In the genomic region with DNA sequence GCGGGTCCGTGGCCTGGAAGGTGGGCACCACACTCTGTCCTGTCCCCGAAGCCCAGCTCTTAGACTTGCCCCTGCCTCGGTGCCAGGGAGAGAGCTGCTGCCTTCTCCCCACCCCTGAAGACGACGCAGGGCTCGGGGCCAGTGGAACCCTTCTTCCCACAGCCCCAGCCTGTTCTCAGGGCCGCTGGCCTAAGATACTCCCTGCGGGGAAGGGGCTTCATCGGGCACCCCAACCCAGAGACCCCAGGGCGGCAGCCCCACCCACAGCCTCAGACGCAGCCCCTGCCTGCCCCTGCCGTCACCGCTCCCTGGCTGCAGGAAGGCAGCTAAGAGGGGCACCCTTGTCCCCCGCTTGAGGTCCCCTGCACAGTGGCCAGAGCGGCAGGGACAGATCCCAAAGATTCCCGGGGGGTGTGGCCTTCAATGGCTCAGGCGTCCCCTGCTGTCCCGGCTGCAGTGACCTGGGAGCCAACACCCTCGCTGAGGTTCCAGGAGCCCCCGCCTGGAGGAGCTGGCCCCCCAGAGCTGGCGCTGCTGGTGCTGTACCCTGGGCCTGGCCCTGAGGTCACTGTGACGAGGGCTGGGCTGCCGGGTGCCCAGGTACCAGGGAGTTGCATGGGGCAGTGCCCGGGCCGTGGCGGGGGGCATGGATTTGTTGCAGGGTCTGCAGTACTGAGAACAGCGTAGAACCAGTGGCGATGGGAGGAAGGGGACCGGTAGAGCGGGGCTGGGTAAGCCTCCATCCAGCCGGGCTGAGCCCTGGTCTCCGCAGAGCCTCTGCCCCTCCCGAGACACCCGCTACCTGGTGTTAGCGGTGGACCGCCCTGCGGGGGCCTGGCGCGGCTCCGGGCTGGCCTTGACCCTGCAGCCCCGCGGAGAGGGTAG, we compare ENCODE assay signal across 20 cellular contexts. TPM values are rescaled to one million over a fixed set of nuclear protein-coding genes. Genes with fewer than 3 reads are reported as not detected.
DNase-seq lines count a peak whose midpoint lies in the region; ATAC-seq and TF ChIP-seq lines count a peak whose summit lies in the region.
"Had no signal": no experiment of that assay in that cellular context is flagged by ENCODE, and none has a peak within 500 bp of the region (broad histone marks: within the 10 kb centered on the region; RNA-seq: fewer than 3 reads in every experiment).

No MANE protein-coding gene starts in this region.

- peaks cover 6% of the 10 kb centered on the region for H3K36me3 Mint-ChIP-seq in WTC11

- H3K9me3 Mint-ChIP-seq in WTC11, result no peaks in the 10 kb centered on the region
- H3K9me3 Mint-ChIP-seq: HFFc6; memory B cell; T-helper 1 cell treated with Interleukin-12 subunit alpha and Interleukin-12 subunit beta and Interleukin-4 antibody, amounts not matched to agents 30 μg/mL and 1 μg/mL, for 36 hours had no signal

- DNase-seq in BE2C (peak; percentile 21), D341Med (ENCODE audit: low spot score) (peak; percentile 36), WTC11 (ENCODE audit: low spot score) (no peak), mucosa of descending colon (no peak), SW480 (ENCODE audit: low spot score) (no peak), NCI-H510A treated with DMSO at 0.1 percent for 48 hours (lab: John Stamatoyannopoulos, UW) (no peak), SKM-1 treated with dmso at 0.1 percent for 144 hours (lab: John Stamatoyannopoulos, UW; ENCODE audit: unreplicated experiment) (no peak)
- DNase-seq: activated CD4-positive, alpha-beta T cell treated with anti-CD3 and anti-CD28 coated beads for 1 hour; activated T-cell treated with anti-CD3 and anti-CD28 coated beads for 4 hours; central memory CD4-positive, alpha-beta T cell; foreskin keratinocyte; HFFc6; NCI-H1417 treated with DMSO at 0.1 percent for 48 hours; NCI-H446; sigmoid colon; stimulated activated CD4-positive, alpha-beta T cell treated with anti-CD3 and anti-CD28 coated beads, Interleukin-4, amount 100 ng/mL, for 4 hours had no signal

- peaks cover 3% of the 10 kb centered on the region; the same call in 1 of the 2 replicates for H3K4me1 Mint-ChIP-seq in WTC11

- no peak overlapping the region for H3K4me3 Mint-ChIP-seq in WTC11
- H3K4me3 Mint-ChIP-seq: HFFc6; memory B cell; T-helper 1 cell treated with Interleukin-12 subunit alpha and Interleukin-12 subunit beta and Interleukin-4 antibody, amounts not matched to agents 30 μg/mL and 1 μg/mL, for 36 hours had no signal

- intact Hi-C loops in mucosa of descending colon (cut with DNase I, micrococcal nuclease), result no loop called here

- TF ChIP-seq CTCF in BE2C (IDR thresholded peaks at IDR 0.05; ENCODE audit: low read depth, low read length) (no peak), WTC11 (IDR thresholded peaks at IDR 0.05) (no peak), mucosa of descending colon (IDR thresholded peaks at IDR 0.05) (no peak)

- H3K36me3 ChIP-seq in BE2C (peaks cover 47% of the 10 kb centered on the region), mucosa of descending colon (ENCODE audit: low read depth) (peaks cover 7% of the 10 kb centered on the region)

- POLR2A ChIA-PET in WTC11 (lab: Charles Lee), result no interaction called here

- ATAC-seq in WTC11 (peak; percentile 3; the same call in 1 of the 2 replicates), mucosa of descending colon (peak; percentile 14)
- ATAC-seq: foreskin keratinocyte had no signal

- peaks cover 35% of the 10 kb centered on the region for H3K27me3 Mint-ChIP-seq in WTC11 (ENCODE audit: low read depth)
- H3K27me3 Mint-ChIP-seq: memory B cell had no signal

- no peak overlapping the region for H3K27ac Mint-ChIP-seq in WTC11
- H3K27ac Mint-ChIP-seq: HFFc6; memory B cell; T-helper 1 cell treated with Interleukin-12 subunit alpha and Interleukin-12 subunit beta and Interleukin-4 antibody, amounts not matched to agents 30 μg/mL and 1 μg/mL, for 36 hours had no signal

- CTCF ChIA-PET in WTC11 (lab: Charles Lee), result interaction anchor here (0.5 to 6.2 kb wide), 8 partner anchors 11 to 153 kb away, joined by 3 to 65 read pairs (median 4); a partner anchor contains a TSS

- H3K9me3 ChIP-seq in BE2C (no peaks in the 10 kb centered on the region), mucosa of descending colon (no peaks in the 10 kb centered on the region)
- H3K9me3 ChIP-seq: neutrophil, sigmoid colon had no signal

- no peaks in the 10 kb centered on the region for H3K27me3 ChIP-seq in BE2C

- H3K4me1 ChIP-seq in BE2C, result no peaks in the 10 kb centered on the region
- peaks cover 33% of the 10 kb centered on the region for H3K4me1 ChIP-seq in mucosa of descending colon (ENCODE audit: low read depth)
- H3K4me1 ChIP-seq: foreskin keratinocyte had no signal

- H3K4me3 ChIP-seq in BE2C (ENCODE audit: low read depth, low read length) (no peak overlapping the region), mucosa of descending colon (no peak overlapping the region)

TF ChIP-seq in WTC11, 78 proteins besides CTCF, POLR2A, EP300 and RAD21:
- TF ChIP-seq MXD4 (CRISPR knock-in tag; IDR thresholded peaks at IDR 0.05; ENCODE audit: borderline replicate concordance) (no peak), JAZF1 (CRISPR knock-in tag; IDR thresholded peaks at IDR 0.05) (0 out of 2 replicates have a peak, but pooled peaks have one; percentile 51), SP1 (CRISPR knock-in tag; conservative IDR thresholded peaks at IDR 0.05) (0 out of 2 replicates have a peak, but pooled peaks have one; percentile 4), JUN (CRISPR knock-in tag; IDR thresholded peaks at IDR 0.05) (0 out of 2 replicates have a peak, but pooled peaks have one; percentile 37), FOXP1 (CRISPR knock-in tag; IDR thresholded peaks at IDR 0.05; ENCODE audit: borderline replicate concordance) (0 out of 2 replicates have a peak, but pooled peaks have one; percentile 15), MYBL2 (CRISPR knock-in tag; IDR thresholded peaks at IDR 0.05) (0 out of 2 replicates have a peak, but pooled peaks have one; percentile 25), GRHL2 (CRISPR knock-in tag; IDR thresholded peaks at IDR 0.05; ENCODE audit: insufficient replicate concordance, severe bottlenecking) (no peak)
- TF ChIP-seq, protein P1, sequence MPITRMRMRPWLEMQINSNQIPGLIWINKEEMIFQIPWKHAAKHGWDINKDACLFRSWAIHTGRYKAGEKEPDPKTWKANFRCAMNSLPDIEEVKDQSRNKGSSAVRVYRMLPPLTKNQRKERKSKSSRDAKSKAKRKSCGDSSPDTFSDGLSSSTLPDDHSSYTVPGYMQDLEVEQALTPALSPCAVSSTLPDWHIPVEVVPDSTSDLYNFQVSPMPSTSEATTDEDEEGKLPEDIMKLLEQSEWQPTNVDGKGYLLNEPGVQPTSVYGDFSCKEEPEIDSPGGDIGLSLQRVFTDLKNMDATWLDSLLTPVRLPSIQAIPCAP (CRISPR knock-in tag; IDR thresholded peaks at IDR 0.05), result 0 out of 2 replicates have a peak, but pooled peaks have one; percentile 9

RNA-seq across cellular contexts. Expression of a gene that starts 1.0 kb away (rescaled TPM):
- polyA plus RNA-seq in BE2C (2012; ENCODE audit: insufficient read depth, insufficient read length, low read depth), result 25.8 TPM
- 4.7 to 11.2 TPM (median 5.2 TPM) in 3 replicates for total RNA-seq in WTC11 (2021)
- total RNA-seq in mucosa of descending colon, result 1 to 10 TPM; 2.7 to 5.1 (median 3.8) TPM

RNA-seq across cellular contexts. Expression of a gene that starts 6.1 kb away (rescaled TPM):
- polyA plus RNA-seq in BE2C (2012; ENCODE audit: insufficient read depth, insufficient read length, low read depth), result 1.2 TPM
- total RNA-seq in WTC11 (2021), result 0.33 to 1.4 TPM (median 0.73 TPM) in 3 replicates
- total RNA-seq in mucosa of descending colon, result 1 to 10 TPM in 1 of 3 donors, under 1 TPM in 2; 0.38 to 2.4 (median 0.87) TPM
- total RNA-seq: foreskin keratinocyte, RPMI7951 had no signal

RNA-seq across cellular contexts. Expression of a gene that starts 13.5 kb away (rescaled TPM):
- 329 TPM for polyA plus RNA-seq in BE2C (2012; ENCODE audit: insufficient read depth, insufficient read length, low read depth)
- 167 to 184 TPM (median 169 TPM) in 3 replicates for total RNA-seq in WTC11 (2021)
- total RNA-seq in mucosa of descending colon, result 10 to 100 TPM; 60.6 to 81.2 (median 68.2) TPM

RNA-seq across cellular contexts. Expression of a gene that starts 14.0 kb away (rescaled TPM):
- polyA plus RNA-seq in BE2C (2012; ENCODE audit: insufficient read depth, insufficient read length, low read depth), result 120 TPM
- total RNA-seq in WTC11 (2021) (164 to 189 TPM (median 167 TPM) in 3 replicates), mucosa of descending colon (100 to 1,000 TPM; 132 to 231 (median 189) TPM)

RNA-seq across cellular contexts. Expression of a gene that starts 31.9 kb away (rescaled TPM):
- 0.17 TPM for polyA plus RNA-seq in BE2C (2012; ENCODE audit: insufficient read depth, insufficient read length, low read depth)
- total RNA-seq in WTC11 (2021) (not detected in 3 replicates), mucosa of descending colon (1 to 10 TPM in 2 of 3 donors, under 1 TPM in 1; 0.29 to 1.4 (median 1.1) TPM)
- total RNA-seq: foreskin keratinocyte had no signal
- polyA plus RNA-seq: foreskin keratinocyte had no signal

Comparison
In these comparisons a context has a peak if more than half of its experiments do, and no peak if none do; other contexts are left out.
1. DNase-seq: peak in BE2C (single experiment) and D341Med (single experiment); none in WTC11 (single experiment), mucosa of descending colon (0 of 3), SW480 (single experiment), NCI-H510A treated with DMSO at 0.1 percent for 48 hours (single experiment) and SKM-1 treated with dmso at 0.1 percent for 144 hours (single experiment).